ENCODE assay signal across 25 cellular contexts in the genomic region with DNA sequence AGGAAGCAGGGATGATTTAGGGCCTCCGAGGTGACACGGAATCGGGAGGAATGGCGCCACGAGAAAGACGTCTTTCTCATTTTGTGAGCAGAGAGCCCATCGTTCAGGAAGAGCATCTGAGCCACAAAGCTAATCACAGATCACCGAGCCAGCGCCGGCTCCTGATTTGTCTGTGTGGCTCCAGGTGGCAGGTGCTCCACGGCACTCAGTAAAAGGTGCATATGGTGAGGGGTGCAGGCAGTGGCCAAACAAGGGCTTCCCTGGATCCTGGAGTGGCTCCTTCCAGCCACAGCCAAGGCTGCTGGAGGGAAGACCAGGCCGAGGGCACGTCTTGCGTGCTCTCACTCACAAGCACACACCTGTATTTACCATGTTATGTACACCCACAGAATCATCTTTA. TPM values are rescaled to one million over a fixed set of nuclear protein-coding genes. Genes with fewer than 3 reads are reported as not detected.
"Had no signal": no experiment of that assay in that cellular context is flagged by ENCODE, and none has a peak within 500 bp of the region (broad histone marks: within the 10 kb centered on the region; RNA-seq: fewer than 3 reads in every experiment).

No MANE protein-coding gene starts in this region.

- H3K4me1 Mint-ChIP-seq: naive B cell; stimulated activated naive CD8-positive, alpha-beta T cell treated with anti-CD3 and anti-CD28 coated beads, Interleukin-15, amount 100 ng/mL, for 72 hours had no signal

- H3K36me3 Mint-ChIP-seq: naive B cell; stimulated activated naive B cell treated with anti-CD40 and anti-IgM and Interleukin-4, amounts not matched to agents 10 μg/mL and 1 μg/mL and 100 μg/mL, for 72 hours had no signal

- ATAC-seq: sciatic nerve; stimulated activated naive B cell treated with anti-CD40 and anti-IgM and Interleukin-4, amounts not matched to agents 10 μg/mL and 1 μg/mL and 100 μg/mL, for 72 hours; stimulated activated naive CD8-positive, alpha-beta T cell treated with anti-CD3 and anti-CD28 coated beads, Interleukin-15, amount 100 ng/mL, for 72 hours; upper lobe of right lung had no signal

- H3K4me3 Mint-ChIP-seq: nephron progenitor cell; stimulated activated naive B cell treated with anti-CD40 and anti-IgM and Interleukin-4, amounts not matched to agents 10 μg/mL and 1 μg/mL and 100 μg/mL, for 72 hours; stimulated activated naive CD8-positive, alpha-beta T cell treated with anti-CD3 and anti-CD28 coated beads, Interleukin-15, amount 100 ng/mL, for 72 hours had no signal

- DNase-seq: dorsolateral prefrontal cortex; effector CD8-positive, alpha-beta T cell; foreskin melanocyte; kidney glomerular epithelial cell; mesendoderm; naive B cell; nephron progenitor cell; stimulated activated CD4-positive, alpha-beta T cell treated with anti-CD3 and anti-CD28 coated beads, Interleukin-2, amount 100 ng/mL, for 24 hours; stimulated activated CD4-positive, alpha-beta T cell treated with anti-CD3 and anti-CD28 coated beads, Interleukin-4, amount 100 ng/mL, for 4 hours; stimulated activated naive B cell treated with anti-CD40 and anti-IgM and Interleukin-4, amounts not matched to agents 10 μg/mL and 1 μg/mL and 100 μg/mL, for 72 hours; stimulated activated naive CD8-positive, alpha-beta T cell treated with anti-CD3 and anti-CD28 coated beads, Interleukin-15, amount 100 ng/mL, for 72 hours; testis; upper lobe of right lung had no signal

- H3K27ac ChIP-seq: dorsolateral prefrontal cortex, hepatocyte, neutrophil, testis, tibial nerve, upper lobe of right lung, vagina had no signal

- H3K4me3 ChIP-seq: dorsolateral prefrontal cortex, hepatocyte, testis, tibial nerve, upper lobe of right lung, vagina had no signal

- H3K27me3 ChIP-seq: hepatocyte, testis, tibial nerve, upper lobe of right lung, vagina had no signal

- H3K9me3 Mint-ChIP-seq: naive B cell; nephron progenitor cell; stimulated activated naive B cell treated with anti-CD40 and anti-IgM and Interleukin-4, amounts not matched to agents 10 μg/mL and 1 μg/mL and 100 μg/mL, for 72 hours; stimulated activated naive CD8-positive, alpha-beta T cell treated with anti-CD3 and anti-CD28 coated beads, Interleukin-15, amount 100 ng/mL, for 72 hours had no signal

- H3K36me3 ChIP-seq: neutrophil, tibial nerve, upper lobe of right lung, vagina had no signal

- H3K4me1 ChIP-seq: testis had no signal

- H3K9me3 ChIP-seq: neutrophil, testis, tibial nerve, upper lobe of right lung, vagina had no signal

- H3K27ac Mint-ChIP-seq: naive B cell; nephron progenitor cell; stimulated activated naive B cell treated with anti-CD40 and anti-IgM and Interleukin-4, amounts not matched to agents 10 μg/mL and 1 μg/mL and 100 μg/mL, for 72 hours; stimulated activated naive CD8-positive, alpha-beta T cell treated with anti-CD3 and anti-CD28 coated beads, Interleukin-15, amount 100 ng/mL, for 72 hours had no signal

RNA-seq across cellular contexts. Expression of a gene that starts 19.4 kb away (rescaled TPM):
- total RNA-seq: hepatocyte, liver, lung microvascular endothelial cell, osteocyte, pulmonary artery endothelial cell, sciatic nerve, skeletal muscle tissue, subcutaneous adipose tissue, testis, tibial nerve, upper lobe of right lung, vagina had no signal
- polyA plus RNA-seq: esophagus, liver had no signal

RNA-seq across cellular contexts. Expression of a gene that starts 27.1 kb away (rescaled TPM):
- total RNA-seq: dorsolateral prefrontal cortex, hepatocyte, liver, lung microvascular endothelial cell, osteocyte, pulmonary artery endothelial cell, sciatic nerve, skeletal muscle tissue, subcutaneous adipose tissue, testis, tibial nerve, upper lobe of right lung, vagina had no signal
- polyA plus RNA-seq: esophagus, hepatocyte, liver had no signal

RNA-seq across cellular contexts. Expression of a gene that starts 40.8 kb away (rescaled TPM):
- total RNA-seq: dorsolateral prefrontal cortex, hepatocyte, liver, lung microvascular endothelial cell, osteocyte, pulmonary artery endothelial cell, sciatic nerve, skeletal muscle tissue, subcutaneous adipose tissue, testis, tibial nerve, upper lobe of right lung, vagina had no signal
- polyA plus RNA-seq: esophagus, hepatocyte, liver had no signal

RNA-seq across cellular contexts. Expression of a gene that starts 48.0 kb away (rescaled TPM):
- total RNA-seq: hepatocyte, lung microvascular endothelial cell, osteocyte, pulmonary artery endothelial cell, sciatic nerve, skeletal muscle tissue, subcutaneous adipose tissue, testis, tibial nerve, upper lobe of right lung, vagina had no signal
- polyA plus RNA-seq: esophagus, hepatocyte had no signal

RNA-seq across cellular contexts. Expression of a gene that starts 50.9 kb away (rescaled TPM):
- total RNA-seq: hepatocyte, liver, lung microvascular endothelial cell, osteocyte, pulmonary artery endothelial cell, sciatic nerve, skeletal muscle tissue, subcutaneous adipose tissue, testis, tibial nerve, upper lobe of right lung, vagina had no signal
- polyA plus RNA-seq: esophagus, hepatocyte had no signal
